ENCODE assay signal across 1 cellular context in genomic region chr20:62970307-62971210, GRCh38.
TF ChIP-seq lines count a peak whose summit lies in the region.

No MANE protein-coding gene starts in this region.

TF ChIP-seq in HepG2, 621 proteins besides CTCF, POLR2A, EP300 and RAD21 (continued from another document and continues in another):
- TF ChIP-seq ZNF574 (CRISPR knock-in tag; IDR thresholded peaks at IDR 0.05) = peak; percentile 66
- peak; percentile 58; the same call in 1 of the 2 replicates for TF ChIP-seq PAX8 (CRISPR knock-in tag; IDR thresholded peaks at IDR 0.05; ENCODE audit: borderline replicate concordance)
- TF ChIP-seq YEATS2 (CRISPR knock-in tag; IDR thresholded peaks at IDR 0.05; ENCODE audit: borderline replicate concordance) = no peak
- 0 out of 2 replicates have a peak, but pooled peaks have one; percentile 42 for TF ChIP-seq TARDBP (CRISPR knock-in tag; IDR thresholded peaks at IDR 0.05)
- TF ChIP-seq SIN3A (IDR thresholded peaks at IDR 0.05; ENCODE audit: borderline replicate concordance, low read depth, low read length) = no peak
- TF ChIP-seq SRY (CRISPR knock-in tag; IDR thresholded peaks at IDR 0.05) = peak; percentile 72; the same call in 1 of the 2 replicates
- TF ChIP-seq ZMYM4 (CRISPR knock-in tag; IDR thresholded peaks at IDR 0.05) = no peak
- TF ChIP-seq JUND (CRISPR knock-in tag; IDR thresholded peaks at IDR 0.05) = no peak
- 0 out of 2 replicates have a peak, but pooled peaks have one; percentile 8 for TF ChIP-seq NFKB2 (CRISPR knock-in tag; IDR thresholded peaks at IDR 0.05; ENCODE audit: borderline replicate concordance)
- TF ChIP-seq ADNP (CRISPR knock-in tag; IDR thresholded peaks at IDR 0.05) = no peak
- TF ChIP-seq ZNF138 (CRISPR knock-in tag; IDR thresholded peaks at IDR 0.05; ENCODE audit: low read depth) = no peak
- no peak for TF ChIP-seq KAT7 (CRISPR knock-in tag; IDR thresholded peaks at IDR 0.05; ENCODE audit: borderline replicate concordance)
- TF ChIP-seq FLYWCH1 (CRISPR knock-in tag; IDR thresholded peaks at IDR 0.05) = no peak
- no peak for TF ChIP-seq TOE1 (CRISPR knock-in tag; IDR thresholded peaks at IDR 0.05)
- TF ChIP-seq ZSCAN30 (CRISPR knock-in tag; IDR thresholded peaks at IDR 0.05) = no peak
- no peak for TF ChIP-seq ZNF256 (CRISPR knock-in tag; conservative IDR thresholded peaks at IDR 0.05)
- TF ChIP-seq FOXO1 (CRISPR knock-in tag; IDR thresholded peaks at IDR 0.05) = no peak; the same call in 1 of the 2 replicates
- TF ChIP-seq ZNF276 (CRISPR knock-in tag; IDR thresholded peaks at IDR 0.05; ENCODE audit: low read depth) = no peak; the same call in 1 of the 2 replicates
- no peak for TF ChIP-seq PTBP1 (IDR thresholded peaks at IDR 0.05; ENCODE audit: low read depth, low read length, poor library complexity, severe bottlenecking)
- TF ChIP-seq ZNF747 (CRISPR knock-in tag; IDR thresholded peaks at IDR 0.05; ENCODE audit: borderline replicate concordance) = no peak
- TF ChIP-seq, protein P1, sequence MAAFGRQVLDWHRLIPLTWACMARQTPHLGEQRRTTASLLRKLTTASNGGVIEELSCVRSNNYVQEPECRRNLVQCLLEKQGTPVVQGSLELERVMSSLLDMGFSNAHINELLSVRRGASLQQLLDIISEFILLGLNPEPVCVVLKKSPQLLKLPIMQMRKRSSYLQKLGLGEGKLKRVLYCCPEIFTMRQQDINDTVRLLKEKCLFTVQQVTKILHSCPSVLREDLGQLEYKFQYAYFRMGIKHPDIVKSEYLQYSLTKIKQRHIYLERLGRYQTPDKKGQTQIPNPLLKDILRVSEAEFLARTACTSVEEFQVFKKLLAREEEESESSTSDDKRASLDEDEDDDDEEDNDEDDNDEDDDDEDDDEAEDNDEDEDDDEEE (CRISPR knock-in tag; IDR thresholded peaks at IDR 0.05) = no peak
- no peak for TF ChIP-seq TSC22D2 (CRISPR knock-in tag; IDR thresholded peaks at IDR 0.05; ENCODE audit: borderline replicate concordance)
- no peak for TF ChIP-seq HBP1 (CRISPR knock-in tag; IDR thresholded peaks at IDR 0.05; ENCODE audit: low read depth)
- no peak for TF ChIP-seq ATF7 (IDR thresholded peaks at IDR 0.05)
- TF ChIP-seq ATF7 (CRISPR knock-in tag; IDR thresholded peaks at IDR 0.05) = no peak
- TF ChIP-seq HOXA7 (CRISPR knock-in tag; IDR thresholded peaks at IDR 0.05) = no peak
- TF ChIP-seq NCOR1 (IDR thresholded peaks at IDR 0.05; ENCODE audit: borderline replicate concordance, low read length) = no peak
- no peak for TF ChIP-seq ZNF749 (CRISPR knock-in tag; IDR thresholded peaks at IDR 0.05; ENCODE audit: borderline replicate concordance)
- TF ChIP-seq, protein P2, sequence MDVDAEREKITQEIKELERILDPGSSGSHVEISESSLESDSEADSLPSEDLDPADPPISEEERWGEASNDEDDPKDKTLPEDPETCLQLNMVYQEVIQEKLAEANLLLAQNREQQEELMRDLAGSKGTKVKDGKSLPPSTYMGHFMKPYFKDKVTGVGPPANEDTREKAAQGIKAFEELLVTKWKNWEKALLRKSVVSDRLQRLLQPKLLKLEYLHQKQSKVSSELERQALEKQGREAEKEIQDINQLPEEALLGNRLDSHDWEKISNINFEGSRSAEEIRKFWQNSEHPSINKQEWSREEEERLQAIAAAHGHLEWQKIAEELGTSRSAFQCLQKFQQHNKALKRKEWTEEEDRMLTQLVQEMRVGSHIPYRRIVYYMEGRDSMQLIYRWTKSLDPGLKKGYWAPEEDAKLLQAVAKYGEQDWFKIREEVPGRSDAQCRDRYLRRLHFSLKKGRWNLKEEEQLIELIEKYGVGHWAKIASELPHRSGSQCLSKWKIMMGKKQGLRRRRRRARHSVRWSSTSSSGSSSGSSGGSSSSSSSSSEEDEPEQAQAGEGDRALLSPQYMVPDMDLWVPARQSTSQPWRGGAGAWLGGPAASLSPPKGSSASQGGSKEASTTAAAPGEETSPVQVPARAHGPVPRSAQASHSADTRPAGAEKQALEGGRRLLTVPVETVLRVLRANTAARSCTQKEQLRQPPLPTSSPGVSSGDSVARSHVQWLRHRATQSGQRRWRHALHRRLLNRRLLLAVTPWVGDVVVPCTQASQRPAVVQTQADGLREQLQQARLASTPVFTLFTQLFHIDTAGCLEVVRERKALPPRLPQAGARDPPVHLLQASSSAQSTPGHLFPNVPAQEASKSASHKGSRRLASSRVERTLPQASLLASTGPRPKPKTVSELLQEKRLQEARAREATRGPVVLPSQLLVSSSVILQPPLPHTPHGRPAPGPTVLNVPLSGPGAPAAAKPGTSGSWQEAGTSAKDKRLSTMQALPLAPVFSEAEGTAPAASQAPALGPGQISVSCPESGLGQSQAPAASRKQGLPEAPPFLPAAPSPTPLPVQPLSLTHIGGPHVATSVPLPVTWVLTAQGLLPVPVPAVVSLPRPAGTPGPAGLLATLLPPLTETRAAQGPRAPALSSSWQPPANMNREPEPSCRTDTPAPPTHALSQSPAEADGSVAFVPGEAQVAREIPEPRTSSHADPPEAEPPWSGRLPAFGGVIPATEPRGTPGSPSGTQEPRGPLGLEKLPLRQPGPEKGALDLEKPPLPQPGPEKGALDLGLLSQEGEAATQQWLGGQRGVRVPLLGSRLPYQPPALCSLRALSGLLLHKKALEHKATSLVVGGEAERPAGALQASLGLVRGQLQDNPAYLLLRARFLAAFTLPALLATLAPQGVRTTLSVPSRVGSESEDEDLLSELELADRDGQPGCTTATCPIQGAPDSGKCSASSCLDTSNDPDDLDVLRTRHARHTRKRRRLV (CRISPR knock-in tag; IDR thresholded peaks at IDR 0.05) = peak; percentile 41; the same call in 1 of the 2 replicates
- peak; percentile 41 for TF ChIP-seq MAX (IDR thresholded peaks at IDR 0.05)
- peak; percentile 48; the same call in 1 of the 2 replicates for TF ChIP-seq ZNF607 (CRISPR knock-in tag; IDR thresholded peaks at IDR 0.05; ENCODE audit: borderline replicate concordance)
- no peak for TF ChIP-seq RNF2 (conservative IDR thresholded peaks at IDR 0.05; ENCODE audit: low read depth)
- no peak for TF ChIP-seq ZNF224 (CRISPR knock-in tag; IDR thresholded peaks at IDR 0.05)
- no peak; the same call in 1 of the 2 replicates for TF ChIP-seq GMEB1 (CRISPR knock-in tag; IDR thresholded peaks at IDR 0.05; ENCODE audit: borderline replicate concordance)
- no peak for TF ChIP-seq PITX1 (CRISPR knock-in tag; IDR thresholded peaks at IDR 0.05)
- no peak for TF ChIP-seq SOX5 (CRISPR knock-in tag; IDR thresholded peaks at IDR 0.05; ENCODE audit: borderline replicate concordance)
- no peak for TF ChIP-seq KAT2B (IDR thresholded peaks at IDR 0.05; ENCODE audit: borderline replicate concordance, low read depth, low read length)
- no peak; the same call in 1 of the 2 replicates for TF ChIP-seq ZNF614 (CRISPR knock-in tag; IDR thresholded peaks at IDR 0.05; ENCODE audit: borderline replicate concordance)
- TF ChIP-seq ZNF879 (CRISPR knock-in tag; IDR thresholded peaks at IDR 0.05) = no peak; the same call in 1 of the 2 replicates
- TF ChIP-seq SSRP1 (CRISPR knock-in tag; IDR thresholded peaks at IDR 0.05) = no peak; the same call in 1 of the 2 replicates
- TF ChIP-seq, protein P3, sequence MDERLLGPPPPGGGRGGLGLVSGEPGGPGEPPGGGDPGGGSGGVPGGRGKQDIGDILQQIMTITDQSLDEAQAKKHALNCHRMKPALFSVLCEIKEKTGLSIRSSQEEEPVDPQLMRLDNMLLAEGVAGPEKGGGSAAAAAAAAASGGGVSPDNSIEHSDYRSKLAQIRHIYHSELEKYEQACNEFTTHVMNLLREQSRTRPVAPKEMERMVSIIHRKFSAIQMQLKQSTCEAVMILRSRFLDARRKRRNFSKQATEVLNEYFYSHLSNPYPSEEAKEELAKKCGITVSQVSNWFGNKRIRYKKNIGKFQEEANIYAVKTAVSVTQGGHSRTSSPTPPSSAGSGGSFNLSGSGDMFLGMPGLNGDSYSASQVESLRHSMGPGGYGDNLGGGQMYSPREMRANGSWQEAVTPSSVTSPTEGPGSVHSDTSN (CRISPR knock-in tag; IDR thresholded peaks at IDR 0.05) = 0 out of 2 replicates have a peak, but pooled peaks have one; percentile 16
- TF ChIP-seq, protein P4, sequence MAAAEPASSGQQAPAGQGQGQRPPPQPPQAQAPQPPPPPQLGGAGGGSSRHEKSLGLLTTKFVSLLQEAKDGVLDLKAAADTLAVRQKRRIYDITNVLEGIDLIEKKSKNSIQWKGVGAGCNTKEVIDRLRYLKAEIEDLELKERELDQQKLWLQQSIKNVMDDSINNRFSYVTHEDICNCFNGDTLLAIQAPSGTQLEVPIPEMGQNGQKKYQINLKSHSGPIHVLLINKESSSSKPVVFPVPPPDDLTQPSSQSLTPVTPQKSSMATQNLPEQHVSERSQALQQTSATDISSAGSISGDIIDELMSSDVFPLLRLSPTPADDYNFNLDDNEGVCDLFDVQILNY (CRISPR knock-in tag; conservative IDR thresholded peaks at IDR 0.05) = no peak
- TF ChIP-seq TCF12 (IDR thresholded peaks at IDR 0.05) = no peak
- peak; percentile 76; the same call in 1 of the 2 replicates for TF ChIP-seq TCF12 (CRISPR knock-in tag; IDR thresholded peaks at IDR 0.05)
- TF ChIP-seq BCL3 (CRISPR knock-in tag; IDR thresholded peaks at IDR 0.05) = 0 out of 2 replicates have a peak, but pooled peaks have one; percentile 13
- TF ChIP-seq PHF21A (CRISPR knock-in tag; IDR thresholded peaks at IDR 0.05) = no peak
- no peak for TF ChIP-seq NR0B2 (CRISPR knock-in tag; IDR thresholded peaks at IDR 0.05)
- peak; percentile 51 for TF ChIP-seq ZNF501 (CRISPR knock-in tag; IDR thresholded peaks at IDR 0.05)
- peak; percentile 67 for TF ChIP-seq SPEN (CRISPR knock-in tag; IDR thresholded peaks at IDR 0.05; ENCODE audit: low read depth)
- TF ChIP-seq ZNF101 (CRISPR knock-in tag; IDR thresholded peaks at IDR 0.05; ENCODE audit: borderline replicate concordance, low read depth) = no peak
